In the genomic region with DNA sequence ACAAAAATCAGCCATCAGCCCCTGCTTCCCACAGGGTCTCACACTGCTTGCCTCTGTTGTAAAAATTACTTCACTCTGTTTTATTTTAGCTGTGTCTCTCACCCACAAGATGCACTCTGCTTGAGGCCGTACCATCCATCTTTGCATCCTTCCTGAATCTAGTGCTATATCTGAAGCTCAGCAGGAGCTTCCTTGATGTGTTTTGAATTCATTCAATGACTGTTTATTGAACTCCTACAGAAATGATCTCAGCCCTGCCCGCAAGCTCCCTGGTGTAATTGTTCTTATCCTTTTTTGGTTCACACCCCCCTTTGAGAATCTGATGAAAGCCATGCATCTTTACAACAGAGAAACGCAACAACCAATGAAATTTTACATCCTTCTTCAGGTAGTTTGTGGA, we compare ENCODE assay signal across 18 cellular contexts.
"Had no signal": no experiment of that assay in that cellular context is flagged by ENCODE, and none has a peak within 500 bp of the region (broad histone marks: within the 10 kb centered on the region; RNA-seq: fewer than 3 reads in every experiment).

No MANE protein-coding gene starts in this region.

- ATAC-seq: gastroesophageal sphincter, left colon had no signal

- H3K4me1 ChIP-seq: colonic mucosa, gastroesophageal sphincter, spleen, upper lobe of left lung had no signal

- H3K27me3 ChIP-seq: colonic mucosa, dorsolateral prefrontal cortex, gastroesophageal sphincter, spleen, upper lobe of left lung had no signal

- H3K4me3 ChIP-seq: colonic mucosa, dorsolateral prefrontal cortex, gastroesophageal sphincter, spleen, upper lobe of left lung had no signal

- H3K27ac ChIP-seq: colonic mucosa, dorsolateral prefrontal cortex, gastroesophageal sphincter, spleen, upper lobe of left lung had no signal

- DNase-seq: activated B cell treated with CpG ODN at 0.5 μM for 24 hours; activated CD4-positive, alpha-beta T cell treated with anti-CD3 and anti-CD28 coated beads for 4 hours; activated CD4-positive, alpha-beta T cell treated with anti-CD3 and anti-CD28 coated beads, Interleukin-2, amount 50 U/mL, for 48 hours; activated naive CD4-positive, alpha-beta T cell treated with anti-CD3 and anti-CD28 coated beads for 36 hours; activated naive CD8-positive, alpha-beta T cell treated with anti-CD3 and anti-CD28 coated beads, Interleukin-2, amount 10 ng/mL, durations not matched to agents 7 days and 5 days; activated T-cell treated with anti-CD3 and anti-CD28 coated beads, Interleukin-2, amount 50 U/mL, for 48 hours; amniotic stem cell; colonic mucosa; dorsolateral prefrontal cortex; head of caudate nucleus; left colon; nephron progenitor cell; spleen; stimulated activated CD4-positive, alpha-beta T cell treated with anti-CD3 and anti-CD28 coated beads, Interleukin-4, amount 100 ng/mL, for 24 hours; stimulated activated naive CD4-positive, alpha-beta T cell treated with Interleukin-2 at 50 U/mL for 16 hours; T-helper 9 cell; upper lobe of left lung had no signal

- H3K36me3 ChIP-seq: colonic mucosa, gastroesophageal sphincter, spleen, upper lobe of left lung had no signal

- H3K9me3 ChIP-seq: colonic mucosa, gastroesophageal sphincter, spleen, upper lobe of left lung had no signal
